ENCODE assay signal across 2 cellular contexts in the genomic region with DNA sequence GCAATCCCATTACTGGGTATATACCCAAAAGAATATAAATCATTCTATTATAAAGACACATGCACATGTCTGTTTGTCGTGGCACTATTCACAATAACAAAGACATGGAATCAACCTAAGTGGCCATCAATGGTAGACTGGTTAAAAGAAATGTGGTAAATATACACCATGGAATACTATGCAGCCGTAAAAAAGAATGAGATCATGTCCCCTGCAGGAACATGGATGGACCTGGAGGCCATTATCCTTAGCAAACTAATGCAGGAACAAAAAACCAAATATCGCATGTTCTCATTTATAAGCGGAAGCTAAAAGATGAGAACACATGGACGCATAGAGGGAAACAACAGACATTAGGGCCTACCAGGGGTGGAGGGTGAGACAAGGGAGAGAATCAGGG. TPM values are rescaled to one million over a fixed set of nuclear protein-coding genes. Genes with fewer than 3 reads are reported as not detected.
"Had no signal": no experiment of that assay in that cellular context is flagged by ENCODE, and none has a peak within 500 bp of the region (broad histone marks: within the 10 kb centered on the region; RNA-seq: fewer than 3 reads in every experiment).

No MANE protein-coding gene starts in this region.

RNA-seq across cellular contexts. Expression of gene COL28A1, which starts 25.9 kb away (rescaled TPM):
- total RNA-seq: G401, GM12878 had no signal
